In the genomic region with DNA sequence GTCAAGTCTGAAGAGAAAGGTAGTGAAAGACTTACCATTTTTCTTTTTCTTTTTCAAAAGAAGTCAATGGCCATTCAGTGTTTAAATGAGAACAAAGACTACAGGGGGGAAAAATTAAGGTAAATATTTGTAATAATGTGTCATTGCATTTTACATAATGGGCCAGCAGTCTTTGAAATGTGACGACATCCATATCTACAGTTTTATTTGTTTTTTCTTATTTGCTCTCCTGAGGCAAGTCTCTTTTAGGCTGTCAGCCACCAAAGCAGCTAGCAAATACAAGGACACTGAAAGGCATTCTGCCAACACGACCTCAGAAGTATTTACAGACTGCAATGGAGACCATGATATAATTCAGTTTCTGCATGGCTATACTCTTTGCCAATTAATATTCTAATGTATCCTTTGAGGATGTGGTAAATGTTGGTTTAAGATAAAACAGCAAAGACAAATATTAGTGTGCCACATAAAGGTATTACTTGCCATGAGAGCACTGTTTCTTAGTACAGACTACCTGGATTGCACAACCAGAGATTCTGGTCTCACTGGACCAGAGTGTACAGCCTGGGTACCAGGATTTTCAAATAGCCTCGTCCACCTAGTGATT, we compare ENCODE assay signal across 14 cellular contexts.
DNase-seq lines count a peak whose midpoint lies in the region; ATAC-seq, FAIRE-seq and TF ChIP-seq lines count a peak whose summit lies in the region.
"Had no signal": no experiment of that assay in that cellular context is flagged by ENCODE, and none has a peak within 500 bp of the region (broad histone marks: within the 10 kb centered on the region; RNA-seq: fewer than 3 reads in every experiment).

No MANE protein-coding gene starts in this region.

- H3K79me2 ChIP-seq in PC-9 (ENCODE audit: low read depth): no peaks in the 10 kb centered on the region

- H4K20me1 ChIP-seq in PC-9 (ENCODE audit: insufficient read depth): no peaks in the 10 kb centered on the region

- DNase-seq in SIG-M5 treated with dmso at 0.1 percent for 504 hours (lab: John Stamatoyannopoulos, UW; ENCODE audit: unreplicated experiment) (peak; percentile 72), SIG-M5 (lab: John Stamatoyannopoulos, UW) (no peak), PC-9 (peak; percentile 44 to 97), fibroblast of peridontal ligament (ENCODE audit: extremely low read depth) (peak; percentile 46), type B pancreatic cell (ENCODE audit: extremely low spot score, unreplicated experiment) (no peak), H54 (ENCODE audit: insufficient read length, low spot score) (no peak), NCI-H1694 (lab: John Stamatoyannopoulos, UW) (no peak)
- DNase-seq: activated CD8-positive, alpha-beta T cell treated with anti-CD3 and anti-CD28 coated beads for 36 hours; activated naive CD4-positive, alpha-beta T cell treated with anti-CD3 and anti-CD28 coated beads, Interleukin-2, amount 10 ng/mL, durations not matched to agents 7 days and 5 days; effector CD4-positive, alpha-beta T cell; naive B cell; NCI-H526 treated with DMSO at 0.1 percent for 48 hours had no signal

- peaks cover 15% of the 10 kb centered on the region for H3K27me3 Mint-ChIP-seq in type B pancreatic cell
- H3K27me3 Mint-ChIP-seq: activated naive CD4-positive, alpha-beta T cell treated with anti-CD3 and anti-CD28 coated beads, Interleukin-2, amount 10 ng/mL, durations not matched to agents 7 days and 5 days had no signal

- H3K4me1 Mint-ChIP-seq in type B pancreatic cell (ENCODE audit: unreplicated experiment): peaks cover 9% of the 10 kb centered on the region
- H3K4me1 Mint-ChIP-seq: activated naive CD4-positive, alpha-beta T cell treated with anti-CD3 and anti-CD28 coated beads, Interleukin-2, amount 10 ng/mL, durations not matched to agents 7 days and 5 days; naive B cell had no signal

- H2AFZ ChIP-seq in PC-9: no peak overlapping the region

- no peak overlapping the region for H3K4me3 ChIP-seq in PC-9

- peak overlapping the region; percentile 22 for H3K27ac Mint-ChIP-seq in type B pancreatic cell
- H3K27ac Mint-ChIP-seq: activated CD8-positive, alpha-beta T cell treated with anti-CD3 and anti-CD28 coated beads for 36 hours; activated naive CD4-positive, alpha-beta T cell treated with anti-CD3 and anti-CD28 coated beads, Interleukin-2, amount 10 ng/mL, durations not matched to agents 7 days and 5 days; naive B cell had no signal

- H3K4me3 Mint-ChIP-seq in type B pancreatic cell: no peak overlapping the region
- H3K4me3 Mint-ChIP-seq: activated CD8-positive, alpha-beta T cell treated with anti-CD3 and anti-CD28 coated beads for 36 hours; activated naive CD4-positive, alpha-beta T cell treated with anti-CD3 and anti-CD28 coated beads, Interleukin-2, amount 10 ng/mL, durations not matched to agents 7 days and 5 days; naive B cell had no signal

- TF ChIP-seq CTCF in PC-9 (conservative IDR thresholded peaks at IDR 0.05) (no peak), type B pancreatic cell (conservative IDR thresholded peaks at IDR 0.05) (no peak)

- POLR2A ChIA-PET in PC-9 (lab: Charles Lee; ENCODE audit: unreplicated experiment): no interaction called here

- peaks cover 5% of the 10 kb centered on the region for H3K9me3 Mint-ChIP-seq in type B pancreatic cell
- H3K9me3 Mint-ChIP-seq: activated CD8-positive, alpha-beta T cell treated with anti-CD3 and anti-CD28 coated beads for 36 hours; activated naive CD4-positive, alpha-beta T cell treated with anti-CD3 and anti-CD28 coated beads, Interleukin-2, amount 10 ng/mL, durations not matched to agents 7 days and 5 days had no signal

- H3K27ac ChIP-seq in PC-9: peak overlapping the region; percentile 46; the same call in 1 of the 2 replicates

- no TSS peak for BruUV-seq in PC-9 (replicated peaks; lab: Mats Ljungman, UMichigan)

- H3K36me3 ChIP-seq in PC-9 (ENCODE audit: low read depth): no peaks in the 10 kb centered on the region

- no peaks in the 10 kb centered on the region for H3K9me3 ChIP-seq in PC-9 (ENCODE audit: insufficient read depth, low read depth)

- ATAC-seq in activated CD4-positive, CD25-positive, alpha-beta regulatory T cell treated with anti-CD3 and anti-CD28 coated beads, Interleukin-2, amount 50 U/mL, for 24 hours: no peak
- ATAC-seq: activated CD8-positive, alpha-beta T cell treated with anti-CD3 and anti-CD28 coated beads for 36 hours had no signal

- H3K4me1 ChIP-seq in PC-9 (replicated peaks; ENCODE audit: insufficient read depth): peaks cover 21% of the 10 kb centered on the region

- H3K36me3 Mint-ChIP-seq in type B pancreatic cell: no peaks in the 10 kb centered on the region
- H3K36me3 Mint-ChIP-seq: activated naive CD4-positive, alpha-beta T cell treated with anti-CD3 and anti-CD28 coated beads, Interleukin-2, amount 10 ng/mL, durations not matched to agents 7 days and 5 days; naive B cell had no signal

- H3K4me2 ChIP-seq in PC-9: peak overlapping the region; percentile 56

- no peak for FAIRE-seq in H54 (lab: Jason Lieb, UNC)
- FAIRE-seq: G401.6 had no signal

- H3F3A ChIP-seq in PC-9 (ENCODE audit: insufficient read depth, low read depth): peaks cover 14% of the 10 kb centered on the region; the same call in 1 of the 2 replicates

- no peak for TF ChIP-seq POLR2A in H54 (IDR thresholded peaks at IDR 0.05; ENCODE audit: low read depth, low read length)

- CTCF ChIA-PET in PC-9 (lab: Charles Lee): no interaction called here

- H3K27me3 ChIP-seq in PC-9 (ENCODE audit: insufficient read depth, low read depth): no peaks in the 10 kb centered on the region

- intact Hi-C loops in PC-9 (cut with micrococcal nuclease; ENCODE audit: unreplicated experiment): loop anchor here (5.0 kb wide), 1 partner anchor 102 kb away; no protein-coding TSS in a partner anchor

- no peaks in the 10 kb centered on the region for H3K9me2 ChIP-seq in PC-9 (ENCODE audit: insufficient read depth)

Comparison
In these comparisons a context has a peak if more than half of its experiments do, and no peak if none do; other contexts are left out.
1. DNase-seq: peak in SIG-M5 treated with dmso at 0.1 percent for 504 hours (single experiment), PC-9 (2 of 2) and fibroblast of peridontal ligament (single experiment); none in SIG-M5 (single experiment), type B pancreatic cell (single experiment), H54 (single experiment) and NCI-H1694 (single experiment).